In the genomic region with DNA sequence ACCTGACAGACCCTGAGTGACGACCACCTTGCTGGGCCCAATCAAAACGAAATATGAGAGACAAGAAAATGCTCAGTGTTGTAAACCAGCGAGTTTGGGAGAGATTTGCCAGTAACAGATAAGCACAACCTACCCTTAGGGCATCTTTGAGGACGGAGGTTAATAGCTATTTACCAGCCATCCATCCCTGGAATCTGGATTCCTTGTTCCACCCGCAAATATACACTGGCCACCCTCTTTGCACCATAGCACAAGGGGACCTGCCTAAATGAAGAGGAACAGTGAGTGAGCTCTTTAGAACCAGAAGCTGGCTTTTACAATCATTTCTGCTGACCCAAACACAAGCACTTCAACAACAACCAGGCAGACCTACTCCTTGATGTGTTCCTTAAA, we compare ENCODE assay signal across 8 cellular contexts. TPM values are rescaled to one million over a fixed set of nuclear protein-coding genes. Genes with fewer than 3 reads are reported as not detected.
DNase-seq lines count a peak whose midpoint lies in the region; ATAC-seq lines count a peak whose summit lies in the region.

No MANE protein-coding gene starts in this region.

- peak overlapping the region; percentile 82 for H3K4me3 Mint-ChIP-seq in natural killer cell treated with Interleukin-12 subunit alpha and Interleukin-12 subunit beta and Interleukin-15 and Interleukin-18, amount 100 ng/mL, for 72 hours

- peaks cover 20 to 30% of the 10 kb centered on the region in 2 donors for H3K4me1 Mint-ChIP-seq in natural killer cell treated with Interleukin-12 subunit alpha and Interleukin-12 subunit beta and Interleukin-15 and Interleukin-18, amount 100 ng/mL, for 72 hours (ENCODE audit: low read depth in 2 of 2)

- peak overlapping the region; percentile 74 for H3K4me3 ChIP-seq in BLaER1
- peak overlapping the region; percentile 67 for H3K4me3 ChIP-seq in effector memory CD4-positive, alpha-beta T cell (ENCODE audit: insufficient read depth, low read depth, low read length, poor library complexity, severe bottlenecking)

- H3K9me3 ChIP-seq in BLaER1 (peaks cover 28% of the 10 kb centered on the region), KOPT-K1 (ENCODE audit: insufficient read depth, low read length, poor library complexity, severe bottlenecking) (peaks cover 7% of the 10 kb centered on the region)
- no peaks in the 10 kb centered on the region for H3K9me3 ChIP-seq in effector memory CD4-positive, alpha-beta T cell (ENCODE audit: control insufficient read depth, low read length)

- no peak for ATAC-seq in natural killer cell treated with Interleukin-12 subunit alpha and Interleukin-12 subunit beta and Interleukin-15 and Interleukin-18, amount 100 ng/mL, for 72 hours
- ATAC-seq in GM18861 (IDR thresholded peaks at IDR 0.05; ENCODE audit: unreplicated experiment): no peak

- no peak for DNase-seq in effector memory CD4-positive, alpha-beta T cell
- DNase-seq in natural killer cell treated with Interleukin-12 subunit alpha and Interleukin-12 subunit beta and Interleukin-15 and Interleukin-18, amount 100 ng/mL, for 72 hours (ENCODE audit: low spot score): no peak
- DNase-seq in amniotic stem cell (lab: John Stamatoyannopoulos, UW): no peak
- no peak for DNase-seq in HuH-7.5 (ENCODE audit: low spot score)
- no peak for DNase-seq in NCI-H2081 treated with DMSO at 0.1 percent for 48 hours (lab: John Stamatoyannopoulos, UW)

- H3K9me3 Mint-ChIP-seq in natural killer cell treated with Interleukin-12 subunit alpha and Interleukin-12 subunit beta and Interleukin-15 and Interleukin-18, amount 100 ng/mL, for 72 hours: no peaks in the 10 kb centered on the region

- H3K9ac ChIP-seq in BLaER1: peak overlapping the region; percentile 78

- peaks cover 64% of the 10 kb centered on the region for H3K27me3 ChIP-seq in BLaER1
- H3K27me3 ChIP-seq in effector memory CD4-positive, alpha-beta T cell (replicated peaks; ENCODE audit: control insufficient read depth, insufficient read depth, low read length, poor library complexity, severe bottlenecking): no peaks in the 10 kb centered on the region

- H3K36me3 Mint-ChIP-seq in natural killer cell treated with Interleukin-12 subunit alpha and Interleukin-12 subunit beta and Interleukin-15 and Interleukin-18, amount 100 ng/mL, for 72 hours: no peaks in the 10 kb centered on the region

- no peak overlapping the region for H3K27ac Mint-ChIP-seq in natural killer cell treated with Interleukin-12 subunit alpha and Interleukin-12 subunit beta and Interleukin-15 and Interleukin-18, amount 100 ng/mL, for 72 hours

- no peaks in the 10 kb centered on the region for H3K36me3 ChIP-seq in BLaER1
- no peaks in the 10 kb centered on the region for H3K36me3 ChIP-seq in KOPT-K1 (ENCODE audit: insufficient read depth, low read length)
- no peaks in the 10 kb centered on the region for H3K36me3 ChIP-seq in effector memory CD4-positive, alpha-beta T cell (ENCODE audit: control insufficient read depth, insufficient read depth, low read length)

- H4K20me1 ChIP-seq in BLaER1: no peaks in the 10 kb centered on the region

- H3K27ac ChIP-seq in BLaER1 (0 out of 2 replicates have a peak overlapping the region, but pooled peaks have one; percentile 15), KOPT-K1 (ENCODE audit: low read depth, low read length, poor library complexity, severe bottlenecking) (peak overlapping the region; percentile 74)
- no peak overlapping the region for H3K27ac ChIP-seq in effector memory CD4-positive, alpha-beta T cell (ENCODE audit: insufficient read depth, low read length, poor library complexity, severe bottlenecking)

- peaks cover 0 to 2% of the 10 kb centered on the region in 2 donors for H3K27me3 Mint-ChIP-seq in natural killer cell treated with Interleukin-12 subunit alpha and Interleukin-12 subunit beta and Interleukin-15 and Interleukin-18, amount 100 ng/mL, for 72 hours

- peak overlapping the region; percentile 82 for H3K4me2 ChIP-seq in BLaER1

- H3K4me1 ChIP-seq in BLaER1: peaks cover 54% of the 10 kb centered on the region
- peaks cover 4% of the 10 kb centered on the region for H3K4me1 ChIP-seq in effector memory CD4-positive, alpha-beta T cell (ENCODE audit: control insufficient read depth, insufficient read depth, low read length, poor library complexity, severe bottlenecking)

RNA-seq across cellular contexts. Expression of gene MPP1, which starts 0.7 kb away (rescaled TPM):
- total RNA-seq in natural killer cell treated with Interleukin-12 subunit alpha and Interleukin-12 subunit beta and Interleukin-15 and Interleukin-18, amount 100 ng/mL, for 72 hours: 10 to 100 TPM; 21.0 to 26.6 TPM

RNA-seq across cellular contexts. Expression of gene SMIM9, which starts 29.9 kb away (rescaled TPM):
- total RNA-seq in natural killer cell treated with Interleukin-12 subunit alpha and Interleukin-12 subunit beta and Interleukin-15 and Interleukin-18, amount 100 ng/mL, for 72 hours: not detected

RNA-seq across cellular contexts. Expression of gene DKC1, which starts 41.9 kb away (rescaled TPM):
- 100 to 1,000 TPM in 1 of 2 donors, 10 to 100 TPM in 1; 91.6 to 173 TPM for total RNA-seq in natural killer cell treated with Interleukin-12 subunit alpha and Interleukin-12 subunit beta and Interleukin-15 and Interleukin-18, amount 100 ng/mL, for 72 hours

RNA-seq across cellular contexts. Expression of gene GAB3, which starts 53.7 kb away (rescaled TPM):
- total RNA-seq in natural killer cell treated with Interleukin-12 subunit alpha and Interleukin-12 subunit beta and Interleukin-15 and Interleukin-18, amount 100 ng/mL, for 72 hours: 10 to 100 TPM; 20.3 to 28.3 TPM
